Comparison of ENCODE assay signal across 9 cellular contexts in the genomic region with DNA sequence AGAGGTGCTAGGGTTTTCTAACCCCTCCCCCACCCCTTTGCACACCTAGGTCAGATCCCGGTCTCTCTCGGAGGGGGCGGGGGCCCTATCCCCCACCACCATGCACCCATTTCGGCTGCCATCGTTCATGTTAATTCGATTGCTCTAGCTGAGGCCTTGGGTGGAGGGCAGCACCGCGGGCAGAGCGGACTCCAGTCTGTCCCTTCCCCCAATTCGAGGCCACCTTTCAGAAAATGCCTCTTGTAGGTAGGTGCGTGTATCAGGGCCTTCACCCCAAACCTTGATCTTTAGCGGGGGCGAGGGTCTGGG. TPM values are rescaled to one million over a fixed set of nuclear protein-coding genes. Genes with fewer than 3 reads are reported as not detected.
A peak's percentile ranks its signal among the peaks of the same experiment; 100 is the strongest.
DNase-seq lines count a peak whose midpoint lies in the region; ATAC-seq and TF ChIP-seq lines count a peak whose summit lies in the region.
"Had no signal": no experiment of that assay in that cellular context is flagged by ENCODE, and none has a peak within 500 bp of the region (broad histone marks: within the 10 kb centered on the region; RNA-seq: fewer than 3 reads in every experiment).

No MANE protein-coding gene starts in this region.

- peaks cover 30% of the 10 kb centered on the region for H3K4me1 Mint-ChIP-seq in CD4-positive, alpha-beta T cell (ENCODE audit: low read depth)

- H3K4me3 ChIP-seq in BLaER1 treated with 17β-estradiol and CSF1 and Interleukin-3, amounts not matched to agents 10 nM and 100 nM = peak overlapping the region; percentile 32 to 66 (median 53)
- H3K4me3 ChIP-seq in OCI-LY1 (ENCODE audit: low read depth, low read length, poor library complexity, severe bottlenecking) (peak overlapping the region; percentile 59), neuronal stem cell (ENCODE audit: low read length in 2 of 2) (peak overlapping the region in 1 of 2 donors; percentile 65)

- no peak overlapping the region for H3K27ac Mint-ChIP-seq in CD4-positive, alpha-beta T cell

- no peaks in the 10 kb centered on the region for H3K79me2 ChIP-seq in OCI-LY1 (ENCODE audit: insufficient read depth, low read length)

- POLR2A ChIA-PET in CD4-positive, alpha-beta T cell (lab: Charles Lee) = interaction anchor here (0.6 to 2.3 kb wide), 7 partner anchors 9 to 1376 kb away, joined by 3 to 11 read pairs (median 5); partner anchors contain the start of gene KRTCAP2

- H2BK15ac ChIP-seq in neuronal stem cell (ENCODE audit: low read length) = no peak overlapping the region

- no peak overlapping the region for H2BK120ac ChIP-seq in neuronal stem cell (ENCODE audit: low read depth, low read length)

- H2AK5ac ChIP-seq in neuronal stem cell (ENCODE audit: low read depth, low read length) = peak overlapping the region; percentile 0

- no peak overlapping the region for H3K14ac ChIP-seq in neuronal stem cell (ENCODE audit: low read length)

- H3K79me1 ChIP-seq in neuronal stem cell (ENCODE audit: low read depth, low read length) = peaks cover 2% of the 10 kb centered on the region

- intact Hi-C loops in CD4-positive, alpha-beta T cell (cut with DNase I, micrococcal nuclease) = loop anchor here in 1 of 2 experiments (2.0 kb wide), 1 partner anchor 14 kb away; no protein-coding TSS in a partner anchor

- H4K91ac ChIP-seq in neuronal stem cell (ENCODE audit: low read depth, low read length, poor library complexity) = no peak overlapping the region

- H3K36me3 ChIP-seq in BLaER1 treated with 17β-estradiol and CSF1 and Interleukin-3, amounts not matched to agents 10 nM and 100 nM = peaks cover 8 to 35% (median 28%) of the 10 kb centered on the region in 11 experiments; a peak in 18 of 22 replicates
- peaks cover 5% of the 10 kb centered on the region; the same call in 1 of the 2 replicates for H3K36me3 ChIP-seq in OCI-LY1 (ENCODE audit: insufficient read depth, low read length)
- H3K36me3 ChIP-seq in neuronal stem cell (replicated peaks in 1 of 2; ENCODE audit: control insufficient read depth in 2 of 2, insufficient read depth in 2 of 2, low read length in 2 of 2) = peaks cover 17 to 39% of the 10 kb centered on the region in 2 donors

- DNase-seq in epithelial cell of prostate (ENCODE audit: low read depth, low spot score) (no peak), neuronal stem cell (ENCODE audit: low spot score) (no peak), RPMI8226 (no peak)
- DNase-seq in CD4-positive, alpha-beta T cell = no peak

- CTCF ChIA-PET in CD4-positive, alpha-beta T cell (lab: Charles Lee) = interaction anchor here (0.5 to 2.6 kb wide), 9 partner anchors 8 to 134 kb away, joined by 3 to 14 read pairs (median 3); partner anchors contain the start of genes EFNA3 and PMVK

- no peak for TF ChIP-seq CTCF in OCI-LY1 (IDR thresholded peaks at IDR 0.05; ENCODE audit: low read length)
- TF ChIP-seq CTCF in CD4-positive, alpha-beta T cell (IDR thresholded peaks at IDR 0.05) = no peak

- no peak overlapping the region for H3K23ac ChIP-seq in neuronal stem cell (ENCODE audit: low read depth, low read length, poor library complexity)

- H3K4me3 Mint-ChIP-seq in CD4-positive, alpha-beta T cell = no peak overlapping the region

- peaks cover 0 to 37% (median 25%) of the 10 kb centered on the region in 11 experiments; a peak in 17 of 22 replicates for H4K20me1 ChIP-seq in BLaER1 treated with 17β-estradiol and CSF1 and Interleukin-3, amounts not matched to agents 10 nM and 100 nM
- H4K20me1 ChIP-seq in OCI-LY1 (ENCODE audit: insufficient read depth, low read length) = no peaks in the 10 kb centered on the region

- H3K9me2 ChIP-seq in OCI-LY1 (ENCODE audit: low read depth, low read length) = no peaks in the 10 kb centered on the region

- H3F3A ChIP-seq in OCI-LY1 (ENCODE audit: insufficient read depth, low read length) = no peaks in the 10 kb centered on the region

- H3K27ac ChIP-seq in BLaER1 treated with 17β-estradiol and CSF1 and Interleukin-3, amounts not matched to agents 10 nM and 100 nM = peak overlapping the region; percentile 11 to 89 (median 78); a peak in 21 of 22 replicates
- H3K27ac ChIP-seq in OCI-LY1 (ENCODE audit: low read depth, low read length, poor library complexity, severe bottlenecking) (no peak overlapping the region), epithelial cell of prostate (peak overlapping the region; percentile 38), neuronal stem cell (replicated peaks; ENCODE audit: low read length) (no peak overlapping the region)
- no peak overlapping the region for H3K27ac ChIP-seq in CD4-positive, alpha-beta T cell (ENCODE audit: low read depth, low read length)

- no peak overlapping the region for H2BK5ac ChIP-seq in neuronal stem cell (ENCODE audit: low read length)

- H3K27me3 ChIP-seq in BLaER1 treated with 17β-estradiol and CSF1 and Interleukin-3, amounts not matched to agents 10 nM and 100 nM = no peaks in the 10 kb centered on the region
- H3K27me3 ChIP-seq in OCI-LY1 (ENCODE audit: insufficient read depth, low read length) (no peaks in the 10 kb centered on the region), neuronal stem cell (ENCODE audit: control insufficient read depth in 3 of 3, insufficient read depth in 3 of 3, low read depth in 1 of 3, low read length in 3 of 3) (peaks cover 0 to 2% (median 0%) of the 10 kb centered on the region in 3 experiments)
- no peaks in the 10 kb centered on the region for H3K27me3 ChIP-seq in CD4-positive, alpha-beta T cell (ENCODE audit: control insufficient read depth, insufficient read depth, low read length)

- H3K4me2 ChIP-seq in BLaER1 treated with 17β-estradiol and CSF1 and Interleukin-3, amounts not matched to agents 10 nM and 100 nM = peak overlapping the region; percentile 93 to 100 (median 98)
- H3K4me2 ChIP-seq in OCI-LY1 (ENCODE audit: low read length) = peak overlapping the region; percentile 90
- peak overlapping the region; percentile 63 for H3K4me2 ChIP-seq in neuronal stem cell (ENCODE audit: insufficient read depth, low read length, poor library complexity, severe bottlenecking)

- peak overlapping the region; percentile 80 for H2BK12ac ChIP-seq in neuronal stem cell (ENCODE audit: low read length)

- peak overlapping the region; percentile 81 for H3K18ac ChIP-seq in neuronal stem cell (ENCODE audit: low read length)

- no peak overlapping the region for H2AFZ ChIP-seq in OCI-LY1 (ENCODE audit: low read length)
- no peak overlapping the region for H2AFZ ChIP-seq in neuronal stem cell (ENCODE audit: low read length)

- no peak overlapping the region for H3K4ac ChIP-seq in neuronal stem cell (ENCODE audit: low read length)

- H3K9me3 ChIP-seq in BLaER1 treated with 17β-estradiol and CSF1 and Interleukin-3, amounts not matched to agents 10 nM and 100 nM (replicated peaks in 1 of 11) = no peaks in the 10 kb centered on the region
- H3K9me3 ChIP-seq in OCI-LY1 (ENCODE audit: low read length) (no peaks in the 10 kb centered on the region), neuronal stem cell (replicated peaks in 1 of 2; ENCODE audit: control insufficient read depth in 2 of 2, insufficient read depth in 1 of 2, low read depth in 1 of 2, low read length in 2 of 2) (no peaks in the 10 kb centered on the region)
- no peaks in the 10 kb centered on the region for H3K9me3 ChIP-seq in CD4-positive, alpha-beta T cell (ENCODE audit: control insufficient read depth, low read length)

- H3K9ac ChIP-seq in BLaER1 treated with 17β-estradiol and CSF1 and Interleukin-3, amounts not matched to agents 10 nM and 100 nM = peak overlapping the region; percentile 67 to 79 (median 75)
- peak overlapping the region; percentile 49 for H3K9ac ChIP-seq in OCI-LY1 (ENCODE audit: low read length)
- no peak overlapping the region for H3K9ac ChIP-seq in neuronal stem cell (ENCODE audit: low read depth, low read length, poor library complexity)

- no peak for ATAC-seq in CD4-positive, alpha-beta T cell (ENCODE audit: poor library complexity)
- ATAC-seq in GM21619 (IDR thresholded peaks at IDR 0.05; ENCODE audit: unreplicated experiment) = no peak
- ATAC-seq in GM21717 (IDR thresholded peaks at IDR 0.05; ENCODE audit: unreplicated experiment) = no peak

- WGBS in neuronal stem cell (ENCODE audit: extremely low coverage in 2 of 2, insufficient read length in 2 of 2, insufficient replicate concordance in 1 of 2), 2 donors = no CpG with 5 or more reads among the region's 13 CpGs

- H3K27me3 Mint-ChIP-seq in CD4-positive, alpha-beta T cell = no peaks in the 10 kb centered on the region

- H3K9me3 Mint-ChIP-seq in CD4-positive, alpha-beta T cell = no peaks in the 10 kb centered on the region

- H3K36me3 Mint-ChIP-seq in CD4-positive, alpha-beta T cell (ENCODE audit: low read depth) = peaks cover 12% of the 10 kb centered on the region

- peaks cover 92 to 98% (median 97%) of the 10 kb centered on the region in 10 experiments for H3K4me1 ChIP-seq in BLaER1 treated with 17β-estradiol and CSF1 and Interleukin-3, amounts not matched to agents 10 nM and 100 nM
- H3K4me1 ChIP-seq in OCI-LY1 (ENCODE audit: insufficient read depth, low read length, severe bottlenecking) (peaks cover 22% of the 10 kb centered on the region), neuronal stem cell (ENCODE audit: control insufficient read depth in 2 of 2, insufficient read depth in 1 of 2, low read depth in 1 of 2, low read length in 2 of 2) (peaks cover 18 to 21% of the 10 kb centered on the region in 2 donors)

- no peak overlapping the region for H4K8ac ChIP-seq in neuronal stem cell (ENCODE audit: low read depth, low read length)

RNA-seq across cellular contexts. Expression of gene EFNA4, which starts 6.8 kb away (rescaled TPM):
- 24.6 TPM for polyA plus RNA-seq in neuronal stem cell (2013, experiment 1 of 2)
- polyA plus RNA-seq in neuronal stem cell (2013, experiment 2 of 2) = 24.2 TPM
- 1 to 10 TPM; 2.4 to 3.3 TPM for total RNA-seq in CD4-positive, alpha-beta T cell

RNA-seq across cellular contexts. Expression of gene EFNA3, which starts 8.3 kb away (rescaled TPM):
- 15.2 TPM for polyA plus RNA-seq in neuronal stem cell (2013, experiment 1 of 2)
- polyA plus RNA-seq in neuronal stem cell (2013, experiment 2 of 2) = 14.6 TPM
- total RNA-seq in CD4-positive, alpha-beta T cell = under 1 TPM; 0.22 to 0.47 TPM

RNA-seq across cellular contexts. Expression of gene ADAM15, which starts 19.2 kb away (rescaled TPM):
- 32.1 TPM for polyA plus RNA-seq in neuronal stem cell (2013, experiment 1 of 2)
- polyA plus RNA-seq in neuronal stem cell (2013, experiment 2 of 2) = 31.7 TPM
- total RNA-seq in CD4-positive, alpha-beta T cell = 10 to 100 TPM; 17.2 to 20.1 TPM

RNA-seq across cellular contexts. Expression of gene DCST1, which starts 36.7 kb away (rescaled TPM):
- polyA plus RNA-seq in neuronal stem cell (2013, experiment 1 of 2) = 0.03 TPM
- polyA plus RNA-seq in neuronal stem cell (2013, experiment 2 of 2) = 0.06 TPM
- under 1 TPM; 0.33 to 0.39 TPM for total RNA-seq in CD4-positive, alpha-beta T cell
- total RNA-seq: subcutaneous adipose tissue had no signal

RNA-seq across cellular contexts. Expression of gene DCST2, which starts 36.8 kb away (rescaled TPM):
- polyA plus RNA-seq in neuronal stem cell (2013, experiment 1 of 2) = 2.7 TPM
- polyA plus RNA-seq in neuronal stem cell (2013, experiment 2 of 2) = 2.2 TPM
- total RNA-seq in CD4-positive, alpha-beta T cell = 1 to 10 TPM; 1.4 to 2.2 TPM

Comparison
In these comparisons a context has a peak if more than half of its experiments do, and no peak if none do; other contexts are left out.
1. H3K27ac ChIP-seq: peak in BLaER1 treated with 17β-estradiol and CSF1 and Interleukin-3, amounts not matched to agents 10 nM and 100 nM (11 of 11) and epithelial cell of prostate (single experiment); none in OCI-LY1 (single experiment), neuronal stem cell (single experiment) and CD4-positive, alpha-beta T cell (single experiment).
2. Peak in every context shown above with its lines, with median percentiles within 50 percentile points of each other: H3K4me2 ChIP-seq.